Comparison of ENCODE assay signal across 8 cellular contexts in genomic region chr15:78762386-78762961, GRCh38. TPM values are rescaled to one million over a fixed set of nuclear protein-coding genes. Genes with fewer than 3 reads are reported as not detected.
A peak's percentile ranks its signal among the peaks of the same experiment; 100 is the strongest.
DNase-seq lines count a peak whose midpoint lies in the region; ATAC-seq and TF ChIP-seq lines count a peak whose summit lies in the region.
"Not testable (repeated sequence)": the region's sequence is repeated elsewhere in the genome, so short reads cannot be mapped to it uniquely, and the experiment has no call there.

No MANE protein-coding gene starts in this region.

- intact Hi-C loops in CD4-positive, alpha-beta T cell (cut with DNase I, micrococcal nuclease) = loop anchor here in 1 of 2 experiments (5.0 kb wide), 1 partner anchor 110 kb away; the partner anchor contains the start of gene MORF4L1
- intact Hi-C loops in cardiac septum (cut with DNase I); left lung (cut with DNase I); natural killer cell (cut with micrococcal nuclease): not testable (repeated sequence)

- peaks cover 17% of the 10 kb centered on the region for H3K4me1 Mint-ChIP-seq in CD4-positive, alpha-beta T cell (ENCODE audit: low read depth)
- H3K4me1 Mint-ChIP-seq in T-helper 2 cell treated with Interferon-gamma antibody and Interleukin-4, amounts not matched to agents 5 μg/mL and 100 μg/mL, for 36 hours (ENCODE audit: low read depth) = peaks cover 17% of the 10 kb centered on the region
- peaks cover 27% of the 10 kb centered on the region for H3K4me1 Mint-ChIP-seq in activated CD8-positive, alpha-beta T cell treated with anti-CD3 and anti-CD28 coated beads, Interleukin-2, amount 10 ng/mL, durations not matched to agents 7 days and 5 days (ENCODE audit: low read depth)
- H3K4me1 Mint-ChIP-seq in natural killer cell = peaks cover 15 to 26% of the 10 kb centered on the region in 2 donors
- H3K4me1 Mint-ChIP-seq in stimulated activated effector memory CD8-positive, alpha-beta T cell treated with anti-CD3 and anti-CD28 coated beads, Interleukin-12 subunit alpha, Interleukin-12 subunit beta, amount 100 ng/mL, for 72 hours = peaks cover 24% of the 10 kb centered on the region

- not testable (repeated sequence) for H3K4me3 ChIP-seq in left lung

- POLR2A ChIA-PET in CD4-positive, alpha-beta T cell (lab: Charles Lee) = interaction anchor here (2.1 kb wide), 1 partner anchor 111 kb away, joined by 13 read pairs; the partner anchor contains the start of gene MORF4L1
- POLR2A ChIA-PET in activated CD8-positive, alpha-beta T cell treated with anti-CD3 and anti-CD28 coated beads, Interleukin-2, amount 10 ng/mL, durations not matched to agents 7 days and 5 days (lab: Charles Lee) = interaction anchor here (0.6 to 1.4 kb wide), 3 partner anchors 8 to 111 kb away, joined by 3 to 4 read pairs (median 4); no protein-coding TSS in a partner anchor

- CTCF ChIA-PET in CD4-positive, alpha-beta T cell (lab: Charles Lee) = not testable (repeated sequence)
- CTCF ChIA-PET in activated CD8-positive, alpha-beta T cell treated with anti-CD3 and anti-CD28 coated beads, Interleukin-2, amount 10 ng/mL, durations not matched to agents 7 days and 5 days (lab: Charles Lee) = interaction anchor here (1.5 kb wide), 1 partner anchor 24 kb away, joined by 5 read pairs; no protein-coding TSS in a partner anchor

- not testable (repeated sequence) for TF ChIP-seq CTCF in CD4-positive, alpha-beta T cell (IDR thresholded peaks at IDR 0.05); left lung (IDR thresholded peaks at IDR 0.05); natural killer cell (IDR thresholded peaks at IDR 0.05)

- peak overlapping the region; percentile 86 for H3K27ac Mint-ChIP-seq in CD4-positive, alpha-beta T cell
- peak overlapping the region; percentile 87 for H3K27ac Mint-ChIP-seq in T-helper 2 cell treated with Interferon-gamma antibody and Interleukin-4, amounts not matched to agents 5 μg/mL and 100 μg/mL, for 36 hours
- peak overlapping the region; percentile 92 for H3K27ac Mint-ChIP-seq in activated CD8-positive, alpha-beta T cell treated with anti-CD3 and anti-CD28 coated beads, Interleukin-2, amount 10 ng/mL, durations not matched to agents 7 days and 5 days
- H3K27ac Mint-ChIP-seq in activated naive CD4-positive, alpha-beta T cell treated with anti-CD3 and anti-CD28 coated beads, Interleukin-2, amount 50 U/mL, for 72 hours = peak overlapping the region; percentile 91 to 94
- H3K27ac Mint-ChIP-seq in natural killer cell = peak overlapping the region; percentile 77 to 91
- peak overlapping the region; percentile 95 for H3K27ac Mint-ChIP-seq in stimulated activated effector memory CD8-positive, alpha-beta T cell treated with anti-CD3 and anti-CD28 coated beads, Interleukin-12 subunit alpha, Interleukin-12 subunit beta, amount 100 ng/mL, for 72 hours

- not testable (repeated sequence) for ATAC-seq in CD4-positive, alpha-beta T cell (ENCODE audit: poor library complexity); activated CD8-positive, alpha-beta T cell treated with anti-CD3 and anti-CD28 coated beads, Interleukin-2, amount 10 ng/mL, durations not matched to agents 7 days and 5 days; activated naive CD4-positive, alpha-beta T cell treated with anti-CD3 and anti-CD28 coated beads, Interleukin-2, amount 50 U/mL, for 72 hours; left lung; natural killer cell; stimulated activated effector memory CD8-positive, alpha-beta T cell treated with anti-CD3 and anti-CD28 coated beads, Interleukin-12 subunit alpha, Interleukin-12 subunit beta, amount 100 ng/mL, for 72 hours

- not testable (repeated sequence) for H3K9me3 Mint-ChIP-seq in CD4-positive, alpha-beta T cell; T-helper 2 cell treated with Interferon-gamma antibody and Interleukin-4, amounts not matched to agents 5 μg/mL and 100 μg/mL, for 36 hours; activated CD8-positive, alpha-beta T cell treated with anti-CD3 and anti-CD28 coated beads, Interleukin-2, amount 10 ng/mL, durations not matched to agents 7 days and 5 days (ENCODE audit: insufficient read depth); activated naive CD4-positive, alpha-beta T cell treated with anti-CD3 and anti-CD28 coated beads, Interleukin-2, amount 50 U/mL, for 72 hours; natural killer cell; stimulated activated effector memory CD8-positive, alpha-beta T cell treated with anti-CD3 and anti-CD28 coated beads, Interleukin-12 subunit alpha, Interleukin-12 subunit beta, amount 100 ng/mL, for 72 hours

- not testable (repeated sequence) for H3K36me3 ChIP-seq in left lung

- not testable (repeated sequence) for H3K36me3 Mint-ChIP-seq in CD4-positive, alpha-beta T cell (ENCODE audit: low read depth); T-helper 2 cell treated with Interferon-gamma antibody and Interleukin-4, amounts not matched to agents 5 μg/mL and 100 μg/mL, for 36 hours (ENCODE audit: low read depth); activated CD8-positive, alpha-beta T cell treated with anti-CD3 and anti-CD28 coated beads, Interleukin-2, amount 10 ng/mL, durations not matched to agents 7 days and 5 days (ENCODE audit: low read depth); activated naive CD4-positive, alpha-beta T cell treated with anti-CD3 and anti-CD28 coated beads, Interleukin-2, amount 50 U/mL, for 72 hours; natural killer cell; stimulated activated effector memory CD8-positive, alpha-beta T cell treated with anti-CD3 and anti-CD28 coated beads, Interleukin-12 subunit alpha, Interleukin-12 subunit beta, amount 100 ng/mL, for 72 hours

- not testable (repeated sequence) for H3K27me3 ChIP-seq in CD4-positive, alpha-beta T cell (ENCODE audit: control insufficient read depth, insufficient read depth, low read length); left lung

- H3K27me3 Mint-ChIP-seq in CD4-positive, alpha-beta T cell; T-helper 2 cell treated with Interferon-gamma antibody and Interleukin-4, amounts not matched to agents 5 μg/mL and 100 μg/mL, for 36 hours (ENCODE audit: low read depth); activated CD8-positive, alpha-beta T cell treated with anti-CD3 and anti-CD28 coated beads, Interleukin-2, amount 10 ng/mL, durations not matched to agents 7 days and 5 days (ENCODE audit: low read depth); natural killer cell (ENCODE audit: low read depth in 2 of 2): not testable (repeated sequence)

- not testable (repeated sequence) for H3K27ac ChIP-seq in CD4-positive, alpha-beta T cell (ENCODE audit: low read depth, low read length)
- H3K27ac ChIP-seq in left lung = peak overlapping the region in 1 of 2 donors; percentile 20

- not testable (repeated sequence) for DNase-seq in CD4-positive, alpha-beta T cell; T-helper 2 cell treated with Interferon-gamma antibody and Interleukin-4, amounts not matched to agents 5 μg/mL and 100 μg/mL, for 36 hours (ENCODE audit: low spot score); activated CD8-positive, alpha-beta T cell treated with anti-CD3 and anti-CD28 coated beads, Interleukin-2, amount 10 ng/mL, durations not matched to agents 7 days and 5 days; activated naive CD4-positive, alpha-beta T cell treated with anti-CD3 and anti-CD28 coated beads, Interleukin-2, amount 50 U/mL, for 72 hours (ENCODE audit: low spot score in 2 of 2); natural killer cell; stimulated activated effector memory CD8-positive, alpha-beta T cell treated with anti-CD3 and anti-CD28 coated beads, Interleukin-12 subunit alpha, Interleukin-12 subunit beta, amount 100 ng/mL, for 72 hours (ENCODE audit: low spot score in 2 of 2)
- peak; percentile 63 for DNase-seq in cardiac septum (ENCODE audit: low spot score)
- DNase-seq in left lung = peak; percentile 30 to 67

- not testable (repeated sequence) for H3K4me3 Mint-ChIP-seq in CD4-positive, alpha-beta T cell; T-helper 2 cell treated with Interferon-gamma antibody and Interleukin-4, amounts not matched to agents 5 μg/mL and 100 μg/mL, for 36 hours; activated CD8-positive, alpha-beta T cell treated with anti-CD3 and anti-CD28 coated beads, Interleukin-2, amount 10 ng/mL, durations not matched to agents 7 days and 5 days; natural killer cell
- peak overlapping the region; percentile 48 for H3K4me3 Mint-ChIP-seq in stimulated activated effector memory CD8-positive, alpha-beta T cell treated with anti-CD3 and anti-CD28 coated beads, Interleukin-12 subunit alpha, Interleukin-12 subunit beta, amount 100 ng/mL, for 72 hours

- H3K4me1 ChIP-seq in left lung = peaks cover 0 to 20% of the 10 kb centered on the region in 2 donors

- not testable (repeated sequence) for H3K9me3 ChIP-seq in CD4-positive, alpha-beta T cell (ENCODE audit: control insufficient read depth, low read length); left lung

RNA-seq across cellular contexts. Expression of gene ADAMTS7, which starts 48.8 kb away (rescaled TPM):
- under 1 TPM; 0.11 to 0.30 TPM for total RNA-seq in CD4-positive, alpha-beta T cell
- not detected for total RNA-seq in activated CD8-positive, alpha-beta T cell treated with anti-CD3 and anti-CD28 coated beads, Interleukin-2, amount 10 ng/mL, durations not matched to agents 7 days and 5 days
- total RNA-seq in activated naive CD4-positive, alpha-beta T cell treated with anti-CD3 and anti-CD28 coated beads, Interleukin-2, amount 50 U/mL, for 72 hours = 1 to 10 TPM; 1.4 to 4.3 TPM
- 17.8 TPM for total RNA-seq in cardiac septum
- total RNA-seq in left lung = 1 to 10 TPM; 8.7 to 9.1 TPM
- under 1 TPM in 2 of 3 donors, not detected in 1; 0.10 to 0.16 TPM for total RNA-seq in natural killer cell
